In genomic region chr3:106302451-106303221, GRCh38 we compare ENCODE assay signal across 9 cellular contexts.
A peak's percentile ranks its signal among the peaks of the same experiment; 100 is the strongest.
DNase-seq lines count a peak whose midpoint lies in the region; ATAC-seq and TF ChIP-seq lines count a peak whose summit lies in the region.
"Had no signal": no experiment of that assay in that cellular context is flagged by ENCODE, and none has a peak within 500 bp of the region (broad histone marks: within the 10 kb centered on the region; RNA-seq: fewer than 3 reads in every experiment).

No MANE protein-coding gene starts in this region.

- H3K4me3 ChIP-seq in ascending aorta = no peak overlapping the region
- no peak overlapping the region for H3K4me3 ChIP-seq in right lobe of liver

- DNase-seq in natural killer cell treated with Interleukin-12 subunit alpha and Interleukin-12 subunit beta and Interleukin-15 and Interleukin-18, amount 100 ng/mL, for 72 hours (ENCODE audit: low spot score) = no peak
- DNase-seq in natural killer cell (no peak), NOMO-1 treated with dmso at 0.1 percent for 144 hours (lab: John Stamatoyannopoulos, UW; ENCODE audit: unreplicated experiment) (peak; percentile 55), ascending aorta (ENCODE audit: low spot score in 2 of 2) (no peak), right lobe of liver (no peak), NCI-H1092 treated with DMSO at 0.1 percent for 48 hours (lab: John Stamatoyannopoulos, UW) (no peak)
- DNase-seq: COR-L47 had no signal

- H3K36me3 Mint-ChIP-seq in natural killer cell treated with Interleukin-12 subunit alpha and Interleukin-12 subunit beta and Interleukin-15 and Interleukin-18, amount 100 ng/mL, for 72 hours = peaks cover 19% of the 10 kb centered on the region
- no peaks in the 10 kb centered on the region for H3K36me3 Mint-ChIP-seq in natural killer cell
- no peaks in the 10 kb centered on the region for H3K36me3 Mint-ChIP-seq in stimulated activated memory B cell treated with anti-CD40 and anti-IgM and Interleukin-4, amounts not matched to agents 10 μg/mL and 1 μg/mL and 100 μg/mL, for 72 hours

- TF ChIP-seq POLR2A in right lobe of liver (IDR thresholded peaks at IDR 0.05) = no peak

- H3K27me3 ChIP-seq in ascending aorta = no peaks in the 10 kb centered on the region
- no peaks in the 10 kb centered on the region for H3K27me3 ChIP-seq in right lobe of liver

- peak overlapping the region; percentile 14 to 75 for H3K27ac Mint-ChIP-seq in natural killer cell treated with Interleukin-12 subunit alpha and Interleukin-12 subunit beta and Interleukin-15 and Interleukin-18, amount 100 ng/mL, for 72 hours
- H3K27ac Mint-ChIP-seq in natural killer cell = no peak overlapping the region
- peak overlapping the region; percentile 45 for H3K27ac Mint-ChIP-seq in stimulated activated memory B cell treated with anti-CD40 and anti-IgM and Interleukin-4, amounts not matched to agents 10 μg/mL and 1 μg/mL and 100 μg/mL, for 72 hours

- no peaks in the 10 kb centered on the region for H3K9me3 ChIP-seq in ascending aorta
- H3K9me3 ChIP-seq in right lobe of liver = no peaks in the 10 kb centered on the region

- TF ChIP-seq CTCF in natural killer cell (IDR thresholded peaks at IDR 0.05) (no peak), ascending aorta (IDR thresholded peaks at IDR 0.05) (no peak), right lobe of liver (IDR thresholded peaks at IDR 0.05) (no peak)

- ATAC-seq in natural killer cell treated with Interleukin-12 subunit alpha and Interleukin-12 subunit beta and Interleukin-15 and Interleukin-18, amount 100 ng/mL, for 72 hours = peak; percentile 48 to 87
- ATAC-seq in natural killer cell (no peak), HG02852 (IDR thresholded peaks at IDR 0.05; ENCODE audit: unreplicated experiment) (peak; percentile 85), right lobe of liver (no peak)
- peak; percentile 93 for ATAC-seq in stimulated activated memory B cell treated with anti-CD40 and anti-IgM and Interleukin-4, amounts not matched to agents 10 μg/mL and 1 μg/mL and 100 μg/mL, for 72 hours

- H3K4me3 Mint-ChIP-seq in natural killer cell treated with Interleukin-12 subunit alpha and Interleukin-12 subunit beta and Interleukin-15 and Interleukin-18, amount 100 ng/mL, for 72 hours = peak overlapping the region; percentile 71
- no peak overlapping the region for H3K4me3 Mint-ChIP-seq in natural killer cell
- H3K4me3 Mint-ChIP-seq in stimulated activated memory B cell treated with anti-CD40 and anti-IgM and Interleukin-4, amounts not matched to agents 10 μg/mL and 1 μg/mL and 100 μg/mL, for 72 hours = no peak overlapping the region

- H3K4me1 Mint-ChIP-seq in natural killer cell treated with Interleukin-12 subunit alpha and Interleukin-12 subunit beta and Interleukin-15 and Interleukin-18, amount 100 ng/mL, for 72 hours (ENCODE audit: low read depth in 2 of 2) = peaks cover 9 to 33% of the 10 kb centered on the region in 2 donors
- H3K4me1 Mint-ChIP-seq in natural killer cell = peaks cover 12 to 14% of the 10 kb centered on the region in 2 donors
- peaks cover 42% of the 10 kb centered on the region for H3K4me1 Mint-ChIP-seq in stimulated activated memory B cell treated with anti-CD40 and anti-IgM and Interleukin-4, amounts not matched to agents 10 μg/mL and 1 μg/mL and 100 μg/mL, for 72 hours

- 56% methylated on average over 5 of the region's 5 CpGs for WGBS in right lobe of liver (ENCODE audit: insufficient coverage, low coverage, low lambda C conversion rate, missing lambda C conversion rate)

- H3K36me3 ChIP-seq in ascending aorta (no peaks in the 10 kb centered on the region), right lobe of liver (no peaks in the 10 kb centered on the region)

- intact Hi-C loops in natural killer cell (cut with micrococcal nuclease) (no loop called here), ascending aorta (cut with DNase I) (no loop called here), right lobe of liver (cut with DNase I) (no loop called here)

- H3K9me3 Mint-ChIP-seq in natural killer cell treated with Interleukin-12 subunit alpha and Interleukin-12 subunit beta and Interleukin-15 and Interleukin-18, amount 100 ng/mL, for 72 hours = no peaks in the 10 kb centered on the region
- H3K9me3 Mint-ChIP-seq in natural killer cell = no peaks in the 10 kb centered on the region
- H3K9me3 Mint-ChIP-seq in stimulated activated memory B cell treated with anti-CD40 and anti-IgM and Interleukin-4, amounts not matched to agents 10 μg/mL and 1 μg/mL and 100 μg/mL, for 72 hours = no peaks in the 10 kb centered on the region

- no peaks in the 10 kb centered on the region for H3K27me3 Mint-ChIP-seq in natural killer cell treated with Interleukin-12 subunit alpha and Interleukin-12 subunit beta and Interleukin-15 and Interleukin-18, amount 100 ng/mL, for 72 hours
- H3K27me3 Mint-ChIP-seq in natural killer cell (ENCODE audit: low read depth in 2 of 2) = no peaks in the 10 kb centered on the region
- H3K27me3 Mint-ChIP-seq in stimulated activated memory B cell treated with anti-CD40 and anti-IgM and Interleukin-4, amounts not matched to agents 10 μg/mL and 1 μg/mL and 100 μg/mL, for 72 hours = no peaks in the 10 kb centered on the region

- H3K27ac ChIP-seq in ascending aorta (no peak overlapping the region), right lobe of liver (no peak overlapping the region)

- peaks cover 0 to 3% of the 10 kb centered on the region in 2 donors for H3K4me1 ChIP-seq in ascending aorta
- no peaks in the 10 kb centered on the region for H3K4me1 ChIP-seq in right lobe of liver

Comparison
In these comparisons a context has a peak if more than half of its experiments do, and no peak if none do; other contexts are left out.
1. ATAC-seq: peak in natural killer cell treated with Interleukin-12 subunit alpha and Interleukin-12 subunit beta and Interleukin-15 and Interleukin-18, amount 100 ng/mL, for 72 hours (2 of 2), HG02852 (single experiment) and stimulated activated memory B cell treated with anti-CD40 and anti-IgM and Interleukin-4, amounts not matched to agents 10 μg/mL and 1 μg/mL and 100 μg/mL, for 72 hours (single experiment); none in natural killer cell (0 of 3) and right lobe of liver (0 of 4).
2. H3K27ac Mint-ChIP-seq: peak in natural killer cell treated with Interleukin-12 subunit alpha and Interleukin-12 subunit beta and Interleukin-15 and Interleukin-18, amount 100 ng/mL, for 72 hours (2 of 2) and stimulated activated memory B cell treated with anti-CD40 and anti-IgM and Interleukin-4, amounts not matched to agents 10 μg/mL and 1 μg/mL and 100 μg/mL, for 72 hours (single experiment); none in natural killer cell (0 of 2).